1 cellular context compared by ENCODE assay signal in genomic region chr11:117614695-117615094, GRCh38.
TF ChIP-seq lines count a peak whose summit lies in the region.

No MANE protein-coding gene starts in this region.

TF ChIP-seq in IMR-90, 13 proteins besides CTCF, POLR2A, EP300 and RAD21 (continued from another document):
- TF ChIP-seq, protein P1, sequence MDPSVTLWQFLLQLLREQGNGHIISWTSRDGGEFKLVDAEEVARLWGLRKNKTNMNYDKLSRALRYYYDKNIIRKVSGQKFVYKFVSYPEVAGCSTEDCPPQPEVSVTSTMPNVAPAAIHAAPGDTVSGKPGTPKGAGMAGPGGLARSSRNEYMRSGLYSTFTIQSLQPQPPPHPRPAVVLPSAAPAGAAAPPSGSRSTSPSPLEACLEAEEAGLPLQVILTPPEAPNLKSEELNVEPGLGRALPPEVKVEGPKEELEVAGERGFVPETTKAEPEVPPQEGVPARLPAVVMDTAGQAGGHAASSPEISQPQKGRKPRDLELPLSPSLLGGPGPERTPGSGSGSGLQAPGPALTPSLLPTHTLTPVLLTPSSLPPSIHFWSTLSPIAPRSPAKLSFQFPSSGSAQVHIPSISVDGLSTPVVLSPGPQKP (IDR thresholded peaks at IDR 0.05; ENCODE audit: borderline replicate concordance, low read depth, low read length) = no peak
- TF ChIP-seq SMC3 (IDR thresholded peaks at IDR 0.05; ENCODE audit: low read depth, low read length) = no peak
- no peak for TF ChIP-seq CHD1 (IDR thresholded peaks at IDR 0.05; ENCODE audit: low read depth, low read length)
- no peak for TF ChIP-seq CEBPB (IDR thresholded peaks at IDR 0.05; ENCODE audit: low read depth, low read length)
- no peak for TF ChIP-seq USF2 (IDR thresholded peaks at IDR 0.05; ENCODE audit: low read depth, low read length)
- TF ChIP-seq MXI1 (IDR thresholded peaks at IDR 0.05; ENCODE audit: borderline replicate concordance, low read depth, low read length) = no peak
- TF ChIP-seq MAZ (IDR thresholded peaks at IDR 0.05; ENCODE audit: borderline replicate concordance, low read depth, low read length) = no peak
- TF ChIP-seq NFE2L2 (IDR thresholded peaks at IDR 0.05; ENCODE audit: low read depth, low read length) = no peak
- TF ChIP-seq MAFK (IDR thresholded peaks at IDR 0.05; ENCODE audit: low read depth, low read length) = no peak
- no peak for TF ChIP-seq RCOR1 (IDR thresholded peaks at IDR 0.05; ENCODE audit: insufficient replicate concordance, low read length)
- no peak for TF ChIP-seq BHLHE40 (IDR thresholded peaks at IDR 0.05; ENCODE audit: low read depth, low read length)
- no peak for TF ChIP-seq RFX5 (IDR thresholded peaks at IDR 0.05; ENCODE audit: low read depth, low read length)
TF ChIP-seq in IMR-90: peak in this region for 0.
